In the genomic region with DNA sequence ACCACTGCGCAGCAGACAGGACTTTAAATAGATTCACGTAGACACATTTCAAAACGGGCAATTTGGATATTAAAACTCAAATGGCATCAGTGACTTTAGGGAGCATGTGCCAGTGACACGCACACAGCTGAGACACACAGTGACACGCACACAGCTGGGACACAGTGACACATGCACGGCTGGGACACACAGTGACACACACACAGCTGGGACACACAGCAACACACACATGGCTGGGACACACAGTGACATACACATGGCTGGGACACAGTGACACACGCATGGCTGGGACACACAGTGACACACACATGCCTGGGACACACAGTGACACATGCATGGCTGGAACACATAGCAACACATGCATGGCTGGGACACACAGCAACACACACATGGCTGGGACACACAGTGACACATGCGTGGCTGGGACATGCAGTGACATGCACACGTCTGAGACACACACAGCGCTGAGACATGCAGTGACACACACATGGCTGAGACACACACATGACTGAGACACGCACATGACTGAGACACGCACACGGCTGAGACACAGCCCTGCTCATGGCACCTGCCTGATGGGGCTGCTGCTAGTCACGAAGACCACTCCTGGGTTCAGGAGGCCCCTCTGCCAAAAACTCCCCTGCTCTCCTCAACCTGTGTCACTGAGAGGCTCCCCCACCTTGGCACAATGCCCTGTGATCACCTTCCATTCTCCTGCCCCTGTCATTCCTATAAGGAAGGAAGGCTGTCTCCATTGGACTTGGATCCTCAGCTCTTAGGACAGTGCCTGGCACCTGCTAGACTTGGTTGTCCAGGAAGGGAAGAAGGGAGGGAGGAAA, we compare ENCODE assay signal across 25 cellular contexts. TPM values are rescaled to one million over a fixed set of nuclear protein-coding genes. Genes with fewer than 3 reads are reported as not detected.
"Had no signal": no experiment of that assay in that cellular context is flagged by ENCODE, and none has a peak within 500 bp of the region (broad histone marks: within the 10 kb centered on the region; RNA-seq: fewer than 3 reads in every experiment).

No MANE protein-coding gene starts in this region.

- H3K4me1 Mint-ChIP-seq: memory B cell had no signal

- H3K27ac ChIP-seq: brain microvascular endothelial cell, gastrocnemius medialis, skin epidermis, thyroid gland, uterus had no signal

- H3K36me3 ChIP-seq: brain microvascular endothelial cell, gastrocnemius medialis, thyroid gland, uterus had no signal

- H3K4me3 Mint-ChIP-seq: activated T-cell treated with anti-CD3 and anti-CD28 coated beads, Interleukin-2, amount 50 U/mL, for 4 hours; memory B cell; naive thymus-derived CD4-positive, alpha-beta T cell had no signal

- H3K4me3 ChIP-seq: gastrocnemius medialis, skin epidermis, thyroid gland, uterus had no signal

- H3K4me1 ChIP-seq: gastrocnemius medialis, thyroid gland, uterus had no signal

- ATAC-seq: activated T-cell treated with anti-CD3 and anti-CD28 coated beads, Interleukin-2, amount 50 U/mL, for 4 hours; esophagus mucosa; gastrocnemius medialis; naive thymus-derived CD4-positive, alpha-beta T cell had no signal

- H3K36me3 Mint-ChIP-seq: memory B cell; naive thymus-derived CD4-positive, alpha-beta T cell had no signal

- H3K27me3 ChIP-seq: brain microvascular endothelial cell, gastrocnemius medialis, thyroid gland, uterus had no signal

- H3K9me3 Mint-ChIP-seq: activated T-cell treated with anti-CD3 and anti-CD28 coated beads, Interleukin-2, amount 50 U/mL, for 4 hours had no signal

- H3K27ac Mint-ChIP-seq: memory B cell; naive thymus-derived CD4-positive, alpha-beta T cell had no signal

- DNase-seq: activated CD4-positive, alpha-beta T cell treated with anti-CD3 and anti-CD28 coated beads, Interleukin-2, amount 50 U/mL, for 1 hour; activated CD4-positive, CD25-positive, alpha-beta regulatory T cell treated with anti-CD3 and anti-CD28 coated beads, Interleukin-2, amount 50 U/mL, for 72 hours; activated CD8-positive, alpha-beta memory T cell treated with anti-CD3 and anti-CD28 coated beads, Interleukin-2, amount 50 U/mL, for 4 hours; activated naive CD4-positive, alpha-beta T cell treated with anti-CD3 and anti-CD28 coated beads, Interleukin-2, amount 50 U/mL, for 16 hours; activated T-cell treated with anti-CD3 and anti-CD28 coated beads, Interleukin-2, amount 50 U/mL, for 4 hours; aorta; brain microvascular endothelial cell; cortex of kidney; effector CD4-positive, alpha-beta T cell; gastrocnemius medialis; naive thymus-derived CD4-positive, alpha-beta T cell; retina; stimulated activated CD4-positive, alpha-beta T cell treated with anti-CD3 and anti-CD28 coated beads, Interleukin-4, amount 100 ng/mL, for 24 hours; stimulated activated naive CD4-positive, alpha-beta T cell; thyroid gland; uterus had no signal

- H3K9me3 ChIP-seq: gastrocnemius medialis, thyroid gland, uterus had no signal

RNA-seq across cellular contexts. Expression of a gene that starts 52.5 kb away (rescaled TPM):
- total RNA-seq: aorta; esophagus mucosa; gastrocnemius medialis; kidney epithelial cell; liver; mucosa of gallbladder; naive thymus-derived CD4-positive, alpha-beta T cell; posterior vena cava; subcutaneous adipose tissue; T-helper 1 cell treated with Interleukin-12 subunit alpha and Interleukin-12 subunit beta and Interleukin-4 antibody, amounts not matched to agents 30 ng/mL and 1 ng/mL, for 36 hours; uterus had no signal
- polyA plus RNA-seq: aorta; liver; naive thymus-derived CD4-positive, alpha-beta T cell had no signal
